In the genomic region with DNA sequence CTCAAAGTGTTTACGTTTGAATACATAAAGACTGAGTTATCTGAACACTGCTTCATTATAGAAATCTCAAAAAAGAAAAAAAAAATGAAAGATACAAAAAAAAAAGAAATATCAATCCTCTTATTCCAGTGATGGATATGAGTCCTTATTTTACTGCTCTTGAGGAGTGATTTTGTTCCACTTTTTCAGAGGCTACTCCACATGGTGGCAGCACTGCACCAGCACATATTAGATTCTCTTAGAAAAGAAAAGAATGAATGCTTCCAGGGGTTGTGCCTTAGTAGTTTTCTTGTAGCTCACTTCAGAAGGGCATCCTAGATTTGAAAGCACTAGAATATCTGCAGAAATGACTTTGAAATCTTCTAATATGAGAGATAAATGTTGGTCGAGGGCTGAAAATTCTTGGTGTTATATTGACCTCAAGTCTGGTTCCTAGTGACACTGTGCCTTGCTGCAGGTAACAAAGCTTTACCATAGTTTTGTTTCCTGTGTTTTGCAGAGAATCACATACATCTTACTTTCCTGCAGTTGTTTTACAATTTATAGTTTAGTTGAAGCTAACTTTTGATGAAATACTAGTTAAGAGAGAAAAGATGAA, we compare ENCODE assay signal across 8 cellular contexts. TPM values are rescaled to one million over a fixed set of nuclear protein-coding genes. Genes with fewer than 3 reads are reported as not detected.
DNase-seq lines count a peak whose midpoint lies in the region; ATAC-seq and TF ChIP-seq lines count a peak whose summit lies in the region.

No MANE protein-coding gene starts in this region.

- no peak overlapping the region for H3K4me3 ChIP-seq in HFF-Myc (replicated peaks; ENCODE audit: low read depth, low read length)
- no peak overlapping the region for H3K4me3 ChIP-seq in breast epithelium
- H3K4me3 ChIP-seq in tibial nerve: no peak overlapping the region

- H3K9me3 ChIP-seq in breast epithelium (no peaks in the 10 kb centered on the region), tibial nerve (no peaks in the 10 kb centered on the region)

- intact Hi-C loops in Calu3 (cut with micrococcal nuclease; ENCODE audit: unreplicated experiment) (loop anchor here (1.0 kb wide), 1 partner anchor 134 kb away; no protein-coding TSS in a partner anchor), breast epithelium (cut with DNase I; ENCODE audit: low total_unique reads) (no loop called here)

- no peaks in the 10 kb centered on the region for H3K4me1 Mint-ChIP-seq in Calu3 (ENCODE audit: low read depth, unreplicated experiment)
- peaks cover 5% of the 10 kb centered on the region for H3K4me1 Mint-ChIP-seq in stimulated activated memory B cell treated with anti-CD40 and anti-IgM and Interleukin-4, amounts not matched to agents 10 μg/mL and 1 μg/mL and 100 μg/mL, for 72 hours
- H3K4me1 Mint-ChIP-seq in activated T-helper 17 cell treated with anti-CD3 and anti-CD28 coated beads, Interleukin-2, amount 50 U/mL, for 72 hours: peaks cover 5% of the 10 kb centered on the region

- no peak overlapping the region for H3K4me3 Mint-ChIP-seq in Calu3 (ENCODE audit: low read depth, unreplicated experiment)
- H3K4me3 Mint-ChIP-seq in stimulated activated memory B cell treated with anti-CD40 and anti-IgM and Interleukin-4, amounts not matched to agents 10 μg/mL and 1 μg/mL and 100 μg/mL, for 72 hours: no peak overlapping the region
- no peak overlapping the region for H3K4me3 Mint-ChIP-seq in activated T-helper 17 cell treated with anti-CD3 and anti-CD28 coated beads, Interleukin-2, amount 50 U/mL, for 72 hours

- peak; percentile 28 for TF ChIP-seq CTCF in Calu3 (IDR thresholded peaks at IDR 0.05; ENCODE audit: unreplicated experiment)
- peak; percentile 67 for TF ChIP-seq CTCF in HFF-Myc (IDR thresholded peaks at IDR 0.05; ENCODE audit: low read depth, low read length, missing control alignments)
- peak in 2 of 3 donors; percentile 41 to 44 for TF ChIP-seq CTCF in breast epithelium (IDR thresholded peaks at IDR 0.05)
- peak; percentile 33 to 49 (median 42) for TF ChIP-seq CTCF in tibial nerve (IDR thresholded peaks at IDR 0.05)

- no peaks in the 10 kb centered on the region for H3K4me1 ChIP-seq in breast epithelium
- peaks cover 0 to 6% (median 0%) of the 10 kb centered on the region in 4 donors for H3K4me1 ChIP-seq in tibial nerve

- H3K36me3 ChIP-seq in breast epithelium (no peaks in the 10 kb centered on the region), tibial nerve (peaks cover 0 to 51% (median 0%) of the 10 kb centered on the region in 3 donors)

- WGBS in tibial nerve, 2 donors: 70 to 80% methylated on average over 2 of the region's 2 CpGs

- no peak for TF ChIP-seq EP300 in tibial nerve (IDR thresholded peaks at IDR 0.05)

- ATAC-seq in stimulated activated memory B cell treated with anti-CD40 and anti-IgM and Interleukin-4, amounts not matched to agents 10 μg/mL and 1 μg/mL and 100 μg/mL, for 72 hours: no peak
- ATAC-seq in activated T-helper 17 cell treated with anti-CD3 and anti-CD28 coated beads, Interleukin-2, amount 50 U/mL, for 72 hours (replicated peaks): no peak

- H3K27me3 Mint-ChIP-seq in Calu3 (ENCODE audit: unreplicated experiment): no peaks in the 10 kb centered on the region
- no peaks in the 10 kb centered on the region for H3K27me3 Mint-ChIP-seq in stimulated activated memory B cell treated with anti-CD40 and anti-IgM and Interleukin-4, amounts not matched to agents 10 μg/mL and 1 μg/mL and 100 μg/mL, for 72 hours
- H3K27me3 Mint-ChIP-seq in activated T-helper 17 cell treated with anti-CD3 and anti-CD28 coated beads, Interleukin-2, amount 50 U/mL, for 72 hours: no peaks in the 10 kb centered on the region

- BruUV-seq in Calu3 (replicated peaks; lab: Mats Ljungman, UMichigan): no TSS peak

- CTCF ChIA-PET in Calu3 (lab: Charles Lee): interaction anchor here (0.7 to 3.4 kb wide), 4 partner anchors 15 to 236 kb away, joined by 3 to 25 read pairs (median 5); a partner anchor contains a TSS

- DNase-seq in Calu3 (peak; percentile 34), HFF-Myc (ENCODE audit: extremely low read depth, low read depth) (peak; percentile 15), RPMI7951 (ENCODE audit: low read depth) (peak; percentile 41), breast epithelium (ENCODE audit: low spot score in 2 of 2) (no peak), left kidney (ENCODE audit: low read depth, low spot score) (peak; percentile 73), tibial nerve (ENCODE audit: low spot score in 2 of 2) (peak in 1 of 2 donors; percentile 70)

- TF ChIP-seq POLR2A in breast epithelium (IDR thresholded peaks at IDR 0.05) (no peak), tibial nerve (IDR thresholded peaks at IDR 0.05) (no peak)

- peaks cover 17% of the 10 kb centered on the region for H3K36me3 Mint-ChIP-seq in Calu3 (ENCODE audit: insufficient read depth, unreplicated experiment)
- H3K36me3 Mint-ChIP-seq in stimulated activated memory B cell treated with anti-CD40 and anti-IgM and Interleukin-4, amounts not matched to agents 10 μg/mL and 1 μg/mL and 100 μg/mL, for 72 hours: peaks cover 9% of the 10 kb centered on the region
- H3K36me3 Mint-ChIP-seq in activated T-helper 17 cell treated with anti-CD3 and anti-CD28 coated beads, Interleukin-2, amount 50 U/mL, for 72 hours (ENCODE audit: low read depth): peaks cover 93% of the 10 kb centered on the region

- no peaks in the 10 kb centered on the region for H3K9me3 Mint-ChIP-seq in Calu3 (ENCODE audit: low read depth, unreplicated experiment)
- H3K9me3 Mint-ChIP-seq in stimulated activated memory B cell treated with anti-CD40 and anti-IgM and Interleukin-4, amounts not matched to agents 10 μg/mL and 1 μg/mL and 100 μg/mL, for 72 hours: no peaks in the 10 kb centered on the region
- H3K9me3 Mint-ChIP-seq in activated T-helper 17 cell treated with anti-CD3 and anti-CD28 coated beads, Interleukin-2, amount 50 U/mL, for 72 hours: no peaks in the 10 kb centered on the region

- H3K27me3 ChIP-seq in breast epithelium: no peaks in the 10 kb centered on the region
- no peaks in the 10 kb centered on the region for H3K27me3 ChIP-seq in tibial nerve

- no peak overlapping the region for H3K27ac Mint-ChIP-seq in Calu3 (ENCODE audit: unreplicated experiment)
- H3K27ac Mint-ChIP-seq in stimulated activated memory B cell treated with anti-CD40 and anti-IgM and Interleukin-4, amounts not matched to agents 10 μg/mL and 1 μg/mL and 100 μg/mL, for 72 hours: no peak overlapping the region
- no peak overlapping the region for H3K27ac Mint-ChIP-seq in activated T-helper 17 cell treated with anti-CD3 and anti-CD28 coated beads, Interleukin-2, amount 50 U/mL, for 72 hours

- H3K27ac ChIP-seq in breast epithelium: no peak overlapping the region
- H3K27ac ChIP-seq in tibial nerve: no peak overlapping the region

RNA-seq across cellular contexts. Expression of a gene that starts 25.9 kb away (rescaled TPM):
- total RNA-seq in Calu3 (2022): 309 and 320 TPM in 2 replicates
- 47.2 and 64.0 TPM in 2 replicates for total RNA-seq in RPMI7951 (2014; rRNA removed; shearing (Covaris generic))
- total RNA-seq in breast epithelium: 10 to 100 TPM; 78.4 to 91.9 (median 88.5) TPM
- 10 to 100 TPM; 59.9 to 77.7 (median 62.0) TPM for total RNA-seq in tibial nerve
- 100 to 1,000 TPM; 189 to 213 TPM for total RNA-seq in activated T-helper 17 cell treated with anti-CD3 and anti-CD28 coated beads, Interleukin-2, amount 50 U/mL, for 72 hours

RNA-seq across cellular contexts. Expression of a gene that starts 34.7 kb away (rescaled TPM):
- total RNA-seq in Calu3 (2022) (3.4 and 4.1 TPM in 2 replicates), breast epithelium (1 to 10 TPM; 5.1 to 10.0 (median 8.2) TPM), tibial nerve (10 to 100 TPM in 2 of 4 donors, 1 to 10 TPM in 2; 4.2 to 10.8 (median 9.7) TPM)
- total RNA-seq in RPMI7951 (2014; rRNA removed; shearing (Covaris generic)): 7.7 and 9.3 TPM in 2 replicates
- total RNA-seq in activated T-helper 17 cell treated with anti-CD3 and anti-CD28 coated beads, Interleukin-2, amount 50 U/mL, for 72 hours: 1 to 10 TPM; 1.9 to 2.6 TPM

RNA-seq across cellular contexts. Expression of a gene that starts 52.4 kb away (rescaled TPM):
- total RNA-seq in Calu3 (2022): not detected in 2 replicates
- not detected in 2 replicates for total RNA-seq in RPMI7951 (2014; rRNA removed; shearing (Covaris generic))
- not detected for total RNA-seq in breast epithelium
- not detected for total RNA-seq in tibial nerve
- under 1 TPM in 1 of 2 donors, not detected in 1; 0.08 TPM for total RNA-seq in activated T-helper 17 cell treated with anti-CD3 and anti-CD28 coated beads, Interleukin-2, amount 50 U/mL, for 72 hours

Comparison
In these comparisons a context has a peak if more than half of its experiments do, and no peak if none do; other contexts are left out.
1. DNase-seq: peak in Calu3 (single experiment), HFF-Myc (single experiment), RPMI7951 (single experiment) and left kidney (single experiment); none in breast epithelium (0 of 2).
2. Peak in every context shown above with its lines, with median percentiles within 50 percentile points of each other: CTCF ChIP-seq.